ENCODE assay signal across 1 cellular context in the genomic region with DNA sequence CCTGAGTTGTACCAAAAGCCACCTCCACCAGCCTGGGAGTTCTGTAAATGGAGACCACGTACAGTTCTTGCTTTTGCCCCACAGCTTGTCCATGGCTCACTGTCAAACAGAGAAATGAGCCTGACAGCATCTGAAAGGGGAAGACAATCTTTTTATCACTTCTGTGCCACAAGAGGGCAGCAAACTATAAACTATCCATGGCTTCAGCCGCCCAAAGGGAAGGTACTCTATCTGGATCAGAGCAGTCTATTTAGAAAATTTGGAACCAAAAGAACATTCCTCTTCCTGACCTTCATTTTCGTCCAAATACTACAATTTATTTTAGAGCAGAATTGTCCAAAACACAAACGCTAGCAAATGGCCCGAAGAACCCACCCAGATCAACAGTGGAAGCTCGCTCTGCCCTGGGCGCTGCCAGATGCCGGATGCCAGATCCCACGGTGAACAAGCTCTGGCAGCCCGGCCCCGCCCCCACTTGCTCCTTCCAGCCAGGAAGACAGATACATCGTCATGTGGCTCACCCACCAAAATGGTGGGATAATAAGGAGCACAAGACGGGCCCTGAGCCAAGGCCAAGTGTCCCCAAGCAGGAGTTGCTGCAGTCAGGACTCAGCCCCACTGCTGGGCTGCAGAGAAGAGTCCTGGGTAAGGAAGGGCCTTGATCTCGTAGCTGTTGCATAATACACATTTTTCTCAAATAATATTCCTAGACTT.
TF ChIP-seq lines count a peak whose summit lies in the region.

No MANE protein-coding gene starts in this region.

TF ChIP-seq in HEK293, 187 proteins besides CTCF, POLR2A, EP300 and RAD21 (continued from another document):
- TF ChIP-seq, protein P1, sequence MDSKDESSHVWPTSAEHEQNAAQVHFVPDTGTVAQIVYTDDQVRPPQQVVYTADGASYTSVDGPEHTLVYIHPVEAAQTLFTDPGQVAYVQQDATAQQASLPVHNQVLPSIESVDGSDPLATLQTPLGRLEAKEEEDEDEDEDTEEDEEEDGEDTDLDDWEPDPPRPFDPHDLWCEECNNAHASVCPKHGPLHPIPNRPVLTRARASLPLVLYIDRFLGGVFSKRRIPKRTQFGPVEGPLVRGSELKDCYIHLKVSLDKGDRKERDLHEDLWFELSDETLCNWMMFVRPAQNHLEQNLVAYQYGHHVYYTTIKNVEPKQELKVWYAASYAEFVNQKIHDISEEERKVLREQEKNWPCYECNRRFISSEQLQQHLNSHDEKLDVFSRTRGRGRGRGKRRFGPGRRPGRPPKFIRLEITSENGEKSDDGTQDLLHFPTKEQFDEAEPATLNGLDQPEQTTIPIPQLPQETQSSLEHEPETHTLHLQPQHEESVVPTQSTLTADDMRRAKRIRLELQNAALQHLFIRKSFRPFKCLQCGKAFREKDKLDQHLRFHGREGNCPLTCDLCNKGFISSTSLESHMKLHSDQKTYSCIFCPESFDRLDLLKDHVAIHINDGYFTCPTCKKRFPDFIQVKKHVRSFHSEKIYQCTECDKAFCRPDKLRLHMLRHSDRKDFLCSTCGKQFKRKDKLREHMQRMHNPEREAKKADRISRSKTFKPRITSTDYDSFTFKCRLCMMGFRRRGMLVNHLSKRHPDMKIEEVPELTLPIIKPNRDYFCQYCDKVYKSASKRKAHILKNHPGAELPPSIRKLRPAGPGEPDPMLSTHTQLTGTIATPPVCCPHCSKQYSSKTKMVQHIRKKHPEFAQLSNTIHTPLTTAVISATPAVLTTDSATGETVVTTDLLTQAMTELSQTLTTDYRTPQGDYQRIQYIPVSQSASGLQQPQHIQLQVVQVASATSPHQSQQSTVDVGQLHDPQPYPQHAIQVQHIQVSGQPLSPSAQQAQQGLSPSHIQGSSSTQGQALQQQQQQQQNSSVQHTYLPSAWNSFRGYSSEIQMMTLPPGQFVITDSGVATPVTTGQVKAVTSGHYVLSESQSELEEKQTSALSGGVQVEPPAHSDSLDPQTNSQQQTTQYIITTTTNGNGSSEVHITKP (tag by site-specific recombination; IDR thresholded peaks at IDR 0.05): peak; percentile 85
- TF ChIP-seq KLF9 (tag by site-specific recombination; IDR thresholded peaks at IDR 0.05; ENCODE audit: low read depth) (peak; percentile 38), ZNF324 (tag by site-specific recombination; IDR thresholded peaks at IDR 0.05) (no peak), ZNF654 (tag by site-specific recombination; IDR thresholded peaks at IDR 0.05; ENCODE audit: low read depth) (peak; percentile 87), ZNF221 (tag by site-specific recombination; IDR thresholded peaks at IDR 0.05; ENCODE audit: borderline replicate concordance) (no peak), ZNF785 (tag by site-specific recombination; IDR thresholded peaks at IDR 0.05) (no peak)
TF ChIP-seq in HEK293: peak in this region for 6.
